Comparison of ENCODE assay signal across 1 cellular context in genomic region chr2:1687254-1687653, GRCh38.
TF ChIP-seq lines count a peak whose summit lies in the region.

No MANE protein-coding gene starts in this region.

TF ChIP-seq in GM23338, 12 proteins besides CTCF, POLR2A, EP300 and RAD21:
- TF ChIP-seq ZNF114 (CRISPR knock-in tag; IDR thresholded peaks at IDR 0.05) (no peak), JUNB (IDR thresholded peaks at IDR 0.05; ENCODE audit: unreplicated experiment) (no peak), POLR2AphosphoS5 (IDR thresholded peaks at IDR 0.05; ENCODE audit: low read depth) (no peak), EZH2phosphoT487 (IDR thresholded peaks at IDR 0.05; ENCODE audit: unreplicated experiment) (no peak)
TF ChIP-seq in GM23338: peak in this region for 0.
